8 cellular contexts compared by ENCODE assay signal in the genomic region with DNA sequence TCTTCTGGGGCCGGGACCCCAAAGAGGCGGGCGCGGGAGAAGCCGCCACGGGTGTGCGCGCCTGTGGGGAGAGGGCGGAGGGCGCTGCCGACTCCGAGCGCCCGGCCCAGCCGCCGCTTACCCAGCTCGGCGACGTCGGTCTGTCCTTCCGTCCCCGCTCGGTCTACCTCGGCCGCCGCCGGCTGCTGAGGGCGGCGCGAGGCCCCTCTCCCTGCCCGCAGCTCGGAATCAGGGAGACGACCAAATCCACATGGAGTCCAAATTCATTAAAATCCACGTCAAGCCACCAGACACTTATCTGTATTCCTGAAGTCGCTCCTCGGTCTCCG. TPM values are rescaled to one million over a fixed set of nuclear protein-coding genes. Genes with fewer than 3 reads are reported as not detected.
DNase-seq lines count a peak whose midpoint lies in the region; TF ChIP-seq lines count a peak whose summit lies in the region.

No MANE protein-coding gene starts in this region.

- intact Hi-C loops in activated naive CD4-positive, alpha-beta T cell treated with anti-CD3 and anti-CD28 coated beads for 36 hours (cut with micrococcal nuclease), result loop anchor here (10.0 kb wide), 1 partner anchor 1321 kb away; no protein-coding TSS in a partner anchor

- H3K27me3 Mint-ChIP-seq in activated naive CD4-positive, alpha-beta T cell treated with anti-CD3 and anti-CD28 coated beads for 36 hours (ENCODE audit: low read depth), result peaks cover 26% of the 10 kb centered on the region
- peaks cover 53% of the 10 kb centered on the region for H3K27me3 Mint-ChIP-seq in activated CD4-positive, alpha-beta memory T cell treated with anti-CD3 and anti-CD28 coated beads, Interleukin-2, amount 10 ng/mL, durations not matched to agents 7 days and 5 days
- H3K27me3 Mint-ChIP-seq in progenitor cell of endocrine pancreas, result peaks cover 23% of the 10 kb centered on the region

- DNase-seq in activated naive CD4-positive, alpha-beta T cell treated with anti-CD3 and anti-CD28 coated beads for 36 hours, result no peak
- DNase-seq in activated naive CD4-positive, alpha-beta T cell treated with anti-CD3 and anti-CD28 coated beads, Interleukin-2, amount 50 U/mL, for 16 hours, result no peak
- no peak for DNase-seq in activated CD4-positive, alpha-beta memory T cell treated with anti-CD3 and anti-CD28 coated beads, Interleukin-2, amount 10 ng/mL, durations not matched to agents 7 days and 5 days
- DNase-seq in germinal center (ENCODE audit: low spot score), result peak; percentile 23
- DNase-seq in progenitor cell of endocrine pancreas (ENCODE audit: low spot score, unreplicated experiment), result no peak
- DNase-seq in NCI-H1436 treated with DMSO at 0.1 percent for 48 hours (lab: John Stamatoyannopoulos, UW), result no peak
- DNase-seq in COR-L47 (lab: John Stamatoyannopoulos, UW), result no peak
- DNase-seq in ACHN, result no peak

- in situ Hi-C loops in ACHN (cut with HindIII; ENCODE audit: low pct_ligation_motif_present, low pct_unique_long_range_greater_than_20kb, low sequenced_read_pairs), result no loop called here

- TF ChIP-seq CTCF in progenitor cell of endocrine pancreas (IDR thresholded peaks at IDR 0.05; ENCODE audit: unreplicated experiment), result no peak

- no peaks in the 10 kb centered on the region for H3K9me3 Mint-ChIP-seq in activated naive CD4-positive, alpha-beta T cell treated with anti-CD3 and anti-CD28 coated beads for 36 hours
- no peaks in the 10 kb centered on the region for H3K9me3 Mint-ChIP-seq in activated CD4-positive, alpha-beta memory T cell treated with anti-CD3 and anti-CD28 coated beads, Interleukin-2, amount 10 ng/mL, durations not matched to agents 7 days and 5 days
- no peaks in the 10 kb centered on the region for H3K9me3 Mint-ChIP-seq in progenitor cell of endocrine pancreas (ENCODE audit: low read depth)

- H3K27ac Mint-ChIP-seq in activated naive CD4-positive, alpha-beta T cell treated with anti-CD3 and anti-CD28 coated beads for 36 hours, result no peak overlapping the region
- no peak overlapping the region for H3K27ac Mint-ChIP-seq in activated CD4-positive, alpha-beta memory T cell treated with anti-CD3 and anti-CD28 coated beads, Interleukin-2, amount 10 ng/mL, durations not matched to agents 7 days and 5 days
- no peak overlapping the region for H3K27ac Mint-ChIP-seq in progenitor cell of endocrine pancreas

- no peaks in the 10 kb centered on the region for H3K36me3 Mint-ChIP-seq in activated naive CD4-positive, alpha-beta T cell treated with anti-CD3 and anti-CD28 coated beads for 36 hours (ENCODE audit: low read depth)
- H3K36me3 Mint-ChIP-seq in activated CD4-positive, alpha-beta memory T cell treated with anti-CD3 and anti-CD28 coated beads, Interleukin-2, amount 10 ng/mL, durations not matched to agents 7 days and 5 days (ENCODE audit: low read depth), result no peaks in the 10 kb centered on the region
- no peaks in the 10 kb centered on the region for H3K36me3 Mint-ChIP-seq in progenitor cell of endocrine pancreas (ENCODE audit: insufficient read depth)

- CTCF ChIA-PET in activated naive CD4-positive, alpha-beta T cell treated with anti-CD3 and anti-CD28 coated beads for 36 hours (lab: Charles Lee), result interaction anchor here (0.9 to 8.4 kb wide), 6 partner anchors 8 to 221 kb away, joined by 3 to 72 read pairs (median 8); no protein-coding TSS in a partner anchor
- CTCF ChIA-PET in activated CD4-positive, alpha-beta memory T cell treated with anti-CD3 and anti-CD28 coated beads, Interleukin-2, amount 10 ng/mL, durations not matched to agents 7 days and 5 days (lab: Charles Lee), result interaction anchor here (1.5 to 7.1 kb wide), 5 partner anchors 10 to 222 kb away, joined by 4 to 78 read pairs (median 20); no protein-coding TSS in a partner anchor

- H3K4me1 Mint-ChIP-seq in activated naive CD4-positive, alpha-beta T cell treated with anti-CD3 and anti-CD28 coated beads for 36 hours (ENCODE audit: low read depth), result peaks cover 10% of the 10 kb centered on the region
- peaks cover 15% of the 10 kb centered on the region for H3K4me1 Mint-ChIP-seq in activated CD4-positive, alpha-beta memory T cell treated with anti-CD3 and anti-CD28 coated beads, Interleukin-2, amount 10 ng/mL, durations not matched to agents 7 days and 5 days
- H3K4me1 Mint-ChIP-seq in progenitor cell of endocrine pancreas (ENCODE audit: low read depth), result peaks cover 44% of the 10 kb centered on the region

- peak overlapping the region; percentile 69 for H3K4me3 Mint-ChIP-seq in activated naive CD4-positive, alpha-beta T cell treated with anti-CD3 and anti-CD28 coated beads for 36 hours
- peak overlapping the region; percentile 68 for H3K4me3 Mint-ChIP-seq in activated CD4-positive, alpha-beta memory T cell treated with anti-CD3 and anti-CD28 coated beads, Interleukin-2, amount 10 ng/mL, durations not matched to agents 7 days and 5 days
- peak overlapping the region; percentile 93 for H3K4me3 Mint-ChIP-seq in progenitor cell of endocrine pancreas (ENCODE audit: low read depth)

- POLR2A ChIA-PET in activated CD4-positive, alpha-beta memory T cell treated with anti-CD3 and anti-CD28 coated beads, Interleukin-2, amount 10 ng/mL, durations not matched to agents 7 days and 5 days (lab: Charles Lee), result interaction anchor here (1.0 to 2.0 kb wide), 3 partner anchors 9 to 218 kb away, joined by 3 to 5 read pairs (median 4); no protein-coding TSS in a partner anchor

RNA-seq across cellular contexts. Expression of a gene that starts 0.7 kb away (rescaled TPM):
- under 1 TPM; 0.26 to 0.35 TPM for total RNA-seq in activated naive CD4-positive, alpha-beta T cell treated with anti-CD3 and anti-CD28 coated beads for 36 hours
- total RNA-seq in activated CD4-positive, alpha-beta memory T cell treated with anti-CD3 and anti-CD28 coated beads, Interleukin-2, amount 10 ng/mL, durations not matched to agents 7 days and 5 days, result under 1 TPM; 0.43 to 0.65 TPM
- 32.9 and 34.9 TPM in 2 replicates for total RNA-seq in progenitor cell of endocrine pancreas

Comparison
In these comparisons a context has a peak if more than half of its experiments do, and no peak if none do; other contexts are left out.
1. RNA of a gene that starts 0.7 kb away (total RNA-seq): 32.9 to 34.9 TPM in progenitor cell of endocrine pancreas; 0.43 to 0.65 TPM in activated CD4-positive, alpha-beta memory T cell treated with anti-CD3 and anti-CD28 coated beads, Interleukin-2, amount 10 ng/mL, durations not matched to agents 7 days and 5 days and 0.26 to 0.35 TPM in activated naive CD4-positive, alpha-beta T cell treated with anti-CD3 and anti-CD28 coated beads for 36 hours; every median in the first group is over 10 times any median in the second.
2. Peak in every context shown above with its lines, with median percentiles within 50 percentile points of each other: H3K4me3 Mint-ChIP-seq.